In genomic region chr17:45371414-45372324, GRCh38 we compare ENCODE assay signal across 8 cellular contexts. TPM values are rescaled to one million over a fixed set of nuclear protein-coding genes. Genes with fewer than 3 reads are reported as not detected.
DNase-seq lines count a peak whose midpoint lies in the region; ATAC-seq and TF ChIP-seq lines count a peak whose summit lies in the region.

No MANE protein-coding gene starts in this region.

- H2BK15ac ChIP-seq in neuronal stem cell (ENCODE audit: low read length) = peak overlapping the region; percentile 45

- peak overlapping the region; percentile 34 for H3K9ac ChIP-seq in neuronal stem cell (ENCODE audit: low read depth, low read length, poor library complexity)

- H3K36me3 Mint-ChIP-seq in activated T-helper 2 cell treated with anti-CD3 and anti-CD28 coated beads, Interferon-gamma antibody, Interleukin-2, Interleukin-4, amounts not matched to agents 10 μg/mL and 5 μg/mL and 100 μg/mL, durations not matched to agents 14 hours and 24 hours and 36 hours (ENCODE audit: low read depth) = no peaks in the 10 kb centered on the region

- H4K91ac ChIP-seq in neuronal stem cell (ENCODE audit: low read depth, low read length, poor library complexity) = no peak overlapping the region

- H3K27ac ChIP-seq in neuronal stem cell (replicated peaks; ENCODE audit: low read length) (peak overlapping the region; percentile 95), upper lobe of right lung (peak overlapping the region; percentile 90)

- H3K79me1 ChIP-seq in neuronal stem cell (ENCODE audit: low read depth, low read length) = no peaks in the 10 kb centered on the region

- H3K9me3 ChIP-seq in neuronal stem cell (replicated peaks in 1 of 2; ENCODE audit: control insufficient read depth in 2 of 2, insufficient read depth in 1 of 2, low read depth in 1 of 2, low read length in 2 of 2) (peaks cover 0 to 2% of the 10 kb centered on the region in 2 donors), upper lobe of right lung (no peaks in the 10 kb centered on the region)

- H3K27ac Mint-ChIP-seq in activated T-helper 2 cell treated with anti-CD3 and anti-CD28 coated beads, Interferon-gamma antibody, Interleukin-2, Interleukin-4, amounts not matched to agents 10 μg/mL and 5 μg/mL and 100 μg/mL, durations not matched to agents 14 hours and 24 hours and 36 hours = no peak overlapping the region

- peaks cover 0 to 1% (median 0%) of the 10 kb centered on the region in 3 experiments for H3K27me3 ChIP-seq in neuronal stem cell (ENCODE audit: control insufficient read depth in 3 of 3, insufficient read depth in 3 of 3, low read depth in 1 of 3, low read length in 3 of 3)
- no peaks in the 10 kb centered on the region for H3K27me3 ChIP-seq in upper lobe of right lung

- ATAC-seq in upper lobe of right lung = peak; percentile 97

- no peak overlapping the region for H2BK5ac ChIP-seq in neuronal stem cell (ENCODE audit: low read length)

- peak overlapping the region; percentile 91 for H3K18ac ChIP-seq in neuronal stem cell (ENCODE audit: low read length)

- no peak for TF ChIP-seq CTCF in upper lobe of right lung (IDR thresholded peaks at IDR 0.05)

- peak overlapping the region; percentile 56 for H3K4me2 ChIP-seq in neuronal stem cell (ENCODE audit: insufficient read depth, low read length, poor library complexity, severe bottlenecking)

- intact Hi-C loops in activated T-helper 2 cell treated with anti-CD3 and anti-CD28 coated beads, Interferon-gamma antibody, Interleukin-2, Interleukin-4, amounts not matched to agents 10 μg/mL and 5 μg/mL and 100 μg/mL, durations not matched to agents 14 hours and 24 hours and 36 hours (cut with micrococcal nuclease) = loop anchor here (5.0 kb wide), 1 partner anchor 49 kb away; no protein-coding TSS in a partner anchor
- intact Hi-C loops in upper lobe of right lung (cut with DNase I) = no loop called here

- H2AFZ ChIP-seq in neuronal stem cell (ENCODE audit: low read length) = peak overlapping the region; percentile 98

- no peak overlapping the region for H2AK5ac ChIP-seq in neuronal stem cell (ENCODE audit: low read depth, low read length)

- WGBS in neuronal stem cell (ENCODE audit: extremely low coverage in 2 of 2, insufficient read length in 2 of 2, insufficient replicate concordance in 1 of 2), 2 donors = no CpG with 5 or more reads among the region's 55 CpGs

- no peak overlapping the region for H2BK12ac ChIP-seq in neuronal stem cell (ENCODE audit: low read length)

- no peaks in the 10 kb centered on the region for H3K9me3 Mint-ChIP-seq in activated T-helper 2 cell treated with anti-CD3 and anti-CD28 coated beads, Interferon-gamma antibody, Interleukin-2, Interleukin-4, amounts not matched to agents 10 μg/mL and 5 μg/mL and 100 μg/mL, durations not matched to agents 14 hours and 24 hours and 36 hours

- peaks cover 9 to 23% of the 10 kb centered on the region in 2 donors for H3K4me1 ChIP-seq in neuronal stem cell (ENCODE audit: control insufficient read depth in 2 of 2, insufficient read depth in 1 of 2, low read depth in 1 of 2, low read length in 2 of 2)
- peaks cover 28% of the 10 kb centered on the region for H3K4me1 ChIP-seq in upper lobe of right lung

- H3K4me1 Mint-ChIP-seq in activated T-helper 2 cell treated with anti-CD3 and anti-CD28 coated beads, Interferon-gamma antibody, Interleukin-2, Interleukin-4, amounts not matched to agents 10 μg/mL and 5 μg/mL and 100 μg/mL, durations not matched to agents 14 hours and 24 hours and 36 hours (ENCODE audit: low read depth) = peaks cover 16% of the 10 kb centered on the region

- H3K4ac ChIP-seq in neuronal stem cell (ENCODE audit: low read length) = no peak overlapping the region

- peak overlapping the region in 1 of 2 donors; percentile 33 for H3K4me3 ChIP-seq in neuronal stem cell (ENCODE audit: low read length in 2 of 2)
- H3K4me3 ChIP-seq in upper lobe of right lung = peak overlapping the region; percentile 45

- peak overlapping the region; percentile 35 for H3K4me3 Mint-ChIP-seq in activated T-helper 2 cell treated with anti-CD3 and anti-CD28 coated beads, Interferon-gamma antibody, Interleukin-2, Interleukin-4, amounts not matched to agents 10 μg/mL and 5 μg/mL and 100 μg/mL, durations not matched to agents 14 hours and 24 hours and 36 hours (ENCODE audit: low read depth)

- no peak overlapping the region for H4K8ac ChIP-seq in neuronal stem cell (ENCODE audit: low read depth, low read length)

- peaks cover 10% of the 10 kb centered on the region for H3K27me3 Mint-ChIP-seq in activated T-helper 2 cell treated with anti-CD3 and anti-CD28 coated beads, Interferon-gamma antibody, Interleukin-2, Interleukin-4, amounts not matched to agents 10 μg/mL and 5 μg/mL and 100 μg/mL, durations not matched to agents 14 hours and 24 hours and 36 hours (ENCODE audit: low read depth)

- H2BK120ac ChIP-seq in neuronal stem cell (ENCODE audit: low read depth, low read length) = peak overlapping the region; percentile 74

- no peak overlapping the region for H3K14ac ChIP-seq in neuronal stem cell (ENCODE audit: low read length)

- peak overlapping the region; percentile 59 for H3K23ac ChIP-seq in neuronal stem cell (ENCODE audit: low read depth, low read length, poor library complexity)

- DNase-seq in Ammon's horn (ENCODE audit: low spot score) (peak; percentile 37), HT1080 (ENCODE audit: low read depth) (peak; percentile 98), glomerular endothelial cell (ENCODE audit: extremely low read depth, low read depth, low spot score) (peak; percentile 56), neuronal stem cell (ENCODE audit: low spot score) (peak; percentile 82), upper lobe of right lung (peak; percentile 93), NAMALWA (ENCODE audit: low spot score) (no peak), activated gamma-delta T cell treated with Interleukin-2 at 50 U/mL for 16 hours (no peak)
- DNase-seq in activated T-helper 2 cell treated with anti-CD3 and anti-CD28 coated beads, Interferon-gamma antibody, Interleukin-2, Interleukin-4, amounts not matched to agents 10 μg/mL and 5 μg/mL and 100 μg/mL, durations not matched to agents 14 hours and 24 hours and 36 hours (ENCODE audit: low spot score) = no peak

- H3K36me3 ChIP-seq in neuronal stem cell (replicated peaks in 1 of 2; ENCODE audit: control insufficient read depth in 2 of 2, insufficient read depth in 2 of 2, low read length in 2 of 2) = no peaks in the 10 kb centered on the region
- H3K36me3 ChIP-seq in upper lobe of right lung = no peaks in the 10 kb centered on the region

RNA-seq across cellular contexts. Expression of gene MAP3K14, which starts 54.8 kb away (rescaled TPM):
- total RNA-seq in HT1080 (2014; rRNA removed; shearing (Covaris generic)) = 13.0 and 13.2 TPM in 2 replicates
- polyA plus RNA-seq in HT1080 (2015; cell fraction: cytosol; rRNA removed) = 22.7 and 24.4 TPM in 2 replicates
- polyA plus RNA-seq in HT1080 (2015; cell fraction: nucleus; rRNA removed) = 72.7 and 80.6 TPM in 2 replicates
- 45.6 and 49.5 TPM in 2 replicates for total RNA-seq in activated T-helper 2 cell treated with anti-CD3 and anti-CD28 coated beads, Interferon-gamma antibody, Interleukin-2, Interleukin-4, amounts not matched to agents 10 μg/mL and 5 μg/mL and 100 μg/mL, durations not matched to agents 14 hours and 24 hours and 36 hours
- total RNA-seq in glomerular endothelial cell (5.1 and 9.3 TPM in 2 replicates), upper lobe of right lung (9.9 TPM)
- 3.2 TPM for polyA plus RNA-seq in neuronal stem cell (2013, experiment 1 of 2)
- polyA plus RNA-seq in neuronal stem cell (2013, experiment 2 of 2) = 3.2 TPM

Comparison
In these comparisons a context has a peak if more than half of its experiments do, and no peak if none do; other contexts are left out.
1. DNase-seq: peak in Ammon's horn (single experiment), HT1080 (single experiment), glomerular endothelial cell (single experiment), neuronal stem cell (single experiment) and upper lobe of right lung (single experiment); none in activated T-helper 2 cell treated with anti-CD3 and anti-CD28 coated beads, Interferon-gamma antibody, Interleukin-2, Interleukin-4, amounts not matched to agents 10 μg/mL and 5 μg/mL and 100 μg/mL, durations not matched to agents 14 hours and 24 hours and 36 hours (single experiment), NAMALWA (single experiment) and activated gamma-delta T cell treated with Interleukin-2 at 50 U/mL for 16 hours (single experiment).